ENCODE assay signal across 22 cellular contexts in the genomic region with DNA sequence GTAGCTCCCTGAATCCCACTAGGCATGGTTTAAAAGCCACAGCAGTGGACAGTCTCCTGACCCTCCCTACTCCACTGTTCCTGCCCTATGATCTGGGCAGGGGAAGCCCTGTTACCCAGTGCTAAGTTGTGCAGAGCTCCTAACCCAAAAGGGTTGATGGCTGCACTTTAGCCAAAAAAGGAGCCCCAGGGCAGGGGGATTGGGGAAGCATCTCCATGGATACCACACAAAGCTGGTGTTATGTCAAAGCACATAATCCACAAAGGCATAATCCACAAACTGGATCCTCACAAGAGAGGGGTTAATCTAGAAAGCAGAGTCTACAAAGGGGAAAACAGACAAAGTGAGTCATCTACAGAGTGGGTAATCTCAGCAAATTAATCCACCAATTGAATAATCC. TPM values are rescaled to one million over a fixed set of nuclear protein-coding genes. Genes with fewer than 3 reads are reported as not detected.
DNase-seq lines count a peak whose midpoint lies in the region; ATAC-seq and TF ChIP-seq lines count a peak whose summit lies in the region.
"Had no signal": no experiment of that assay in that cellular context is flagged by ENCODE, and none has a peak within 500 bp of the region (broad histone marks: within the 10 kb centered on the region; RNA-seq: fewer than 3 reads in every experiment).

No MANE protein-coding gene starts in this region.

- peaks cover 52% of the 10 kb centered on the region for H3K27me3 ChIP-seq in BLaER1
- peaks cover 0 to 94% of the 10 kb centered on the region in 2 donors for H3K27me3 ChIP-seq in tibial nerve
- H3K27me3 ChIP-seq in body of pancreas: peaks cover 0 to 14% of the 10 kb centered on the region in 2 donors

- peak overlapping the region; percentile 57 for H3K4me2 ChIP-seq in BLaER1

- H3K27ac ChIP-seq in BLaER1 (no peak overlapping the region), tibial nerve (no peak overlapping the region), body of pancreas (no peak overlapping the region)
- H3K27ac ChIP-seq: 22Rv1, GM23248 had no signal

- no peak overlapping the region for H3K9ac ChIP-seq in BLaER1
- H3K9ac ChIP-seq: GM23248 had no signal

- TF ChIP-seq CTCF in tibial nerve (IDR thresholded peaks at IDR 0.05): no peak
- TF ChIP-seq CTCF in body of pancreas (IDR thresholded peaks at IDR 0.05): no peak

- peaks cover 27% of the 10 kb centered on the region for H3K4me1 ChIP-seq in BLaER1
- peaks cover 0 to 7% (median 2%) of the 10 kb centered on the region in 4 donors for H3K4me1 ChIP-seq in tibial nerve
- no peaks in the 10 kb centered on the region for H3K4me1 ChIP-seq in body of pancreas

- H3K36me3 ChIP-seq in BLaER1 (no peaks in the 10 kb centered on the region), tibial nerve (no peaks in the 10 kb centered on the region), body of pancreas (replicated peaks in 1 of 2; ENCODE audit: insufficient read depth in 1 of 2, low read depth in 2 of 2) (no peaks in the 10 kb centered on the region)

- H3K9me3 ChIP-seq in BLaER1 (no peaks in the 10 kb centered on the region), tibial nerve (no peaks in the 10 kb centered on the region), body of pancreas (no peaks in the 10 kb centered on the region)

- ATAC-seq in body of pancreas: no peak
- ATAC-seq: GM12878 had no signal

- no peak for TF ChIP-seq EP300 in tibial nerve (IDR thresholded peaks at IDR 0.05)

- H3K4me3 ChIP-seq in BLaER1 (no peak overlapping the region), tibial nerve (no peak overlapping the region), body of pancreas (no peak overlapping the region)
- H3K4me3 ChIP-seq: GM12878, GM23248 had no signal

- TF ChIP-seq POLR2A in tibial nerve (IDR thresholded peaks at IDR 0.05) (no peak), body of pancreas (IDR thresholded peaks at IDR 0.05) (no peak)

- H4K20me1 ChIP-seq in BLaER1: peaks cover 19% of the 10 kb centered on the region; the same call in 1 of the 2 replicates

- peak; percentile 94 for DNase-seq in NCI-H82 (lab: John Stamatoyannopoulos, UW)
- DNase-seq in ecto neural progenitor cell (ENCODE audit: low spot score): peak; percentile 66
- peak; percentile 28 for DNase-seq in posterior vena cava (ENCODE audit: low spot score)
- DNase-seq in tibial nerve (ENCODE audit: low spot score in 2 of 2): no peak
- no peak for DNase-seq in body of pancreas
- no peak for DNase-seq in NCI-H146 treated with DMSO at 0.1 percent for 48 hours (lab: John Stamatoyannopoulos, UW; ENCODE audit: unreplicated experiment)
- DNase-seq: C1 segment of cervical spinal cord; Calu3; CD4-positive, alpha-beta memory T cell; COR-L47; DMS153; DMS79; EL; GDM1; GM23248; H7; HCEC 1CT had no signal

- intact Hi-C loops in posterior vena cava (cut with DNase I): no loop called here
- intact Hi-C loops in body of pancreas (cut with DNase I): no loop called here

RNA-seq across cellular contexts. Expression of gene RSPO1, which starts 5.7 kb away (rescaled TPM):
- total RNA-seq in posterior vena cava (1 to 10 TPM in 1 of 2 donors, under 1 TPM in 1; 0.60 to 1.2 TPM), tibial nerve (under 1 TPM in 2 of 4 donors, not detected in 2; 0.20 to 0.21 TPM), body of pancreas (1 to 10 TPM in 1 of 2 donors, under 1 TPM in 1; 0.66 to 1.0 TPM)
- total RNA-seq: B cell; Calu3; CD4-positive, alpha-beta memory T cell; GM12878; H1 had no signal

RNA-seq across cellular contexts. Expression of gene GNL2, which starts 33.3 kb away (rescaled TPM):
- total RNA-seq in posterior vena cava (10 to 100 TPM; 35.7 to 40.0 TPM), tibial nerve (10 to 100 TPM; 27.8 to 67.5 (median 44.2) TPM), body of pancreas (10 to 100 TPM; 22.8 to 33.0 TPM)

Comparison
In these comparisons a context has a peak if more than half of its experiments do, and no peak if none do; other contexts are left out.
1. DNase-seq: peak in NCI-H82 (single experiment), ecto neural progenitor cell (single experiment) and posterior vena cava (single experiment); none in tibial nerve (0 of 2), body of pancreas (0 of 4) and NCI-H146 treated with DMSO at 0.1 percent for 48 hours (single experiment).